In genomic region chr14:73462078-73462715, GRCh38 we compare ENCODE assay signal across 8 cellular contexts. TPM values are rescaled to one million over a fixed set of nuclear protein-coding genes. Genes with fewer than 3 reads are reported as not detected.
A peak's percentile ranks its signal among the peaks of the same experiment; 100 is the strongest.
DNase-seq lines count a peak whose midpoint lies in the region; ATAC-seq, FAIRE-seq and TF ChIP-seq lines count a peak whose summit lies in the region.

No MANE protein-coding gene starts in this region.

- H4K20me1 ChIP-seq in HepG2 (ENCODE audit: insufficient read depth, low read length) = peaks cover 2% of the 10 kb centered on the region; the same call in 1 of the 2 replicates

- BruUV-seq in HepG2 (replicated peaks; lab: Mats Ljungman, UMichigan) = no TSS peak

- no peaks in the 10 kb centered on the region for H3K36me3 Mint-ChIP-seq in type B pancreatic cell
- peaks cover 2 to 4% of the 10 kb centered on the region in 2 donors for H3K36me3 Mint-ChIP-seq in stimulated activated naive B cell treated with anti-CD40 and anti-IgM and Interleukin-4, amounts not matched to agents 10 μg/mL and 1 μg/mL and 100 μg/mL, for 72 hours
- no peaks in the 10 kb centered on the region for H3K36me3 Mint-ChIP-seq in naive thymus-derived CD8-positive, alpha-beta T cell

- no peaks in the 10 kb centered on the region for H3K27me3 Mint-ChIP-seq in type B pancreatic cell
- no peaks in the 10 kb centered on the region for H3K27me3 Mint-ChIP-seq in stimulated activated naive B cell treated with anti-CD40 and anti-IgM and Interleukin-4, amounts not matched to agents 10 μg/mL and 1 μg/mL and 100 μg/mL, for 72 hours
- H3K27me3 Mint-ChIP-seq in naive thymus-derived CD8-positive, alpha-beta T cell = peaks cover 0 to 2% (median 0%) of the 10 kb centered on the region in 5 donors

- peak overlapping the region; percentile 94 for H3K27ac ChIP-seq in HepG2 (ENCODE audit: extremely low read length, insufficient read depth, low read length)

- peak overlapping the region; percentile 65 for H3K27ac Mint-ChIP-seq in type B pancreatic cell
- no peak overlapping the region for H3K27ac Mint-ChIP-seq in stimulated activated naive B cell treated with anti-CD40 and anti-IgM and Interleukin-4, amounts not matched to agents 10 μg/mL and 1 μg/mL and 100 μg/mL, for 72 hours
- H3K27ac Mint-ChIP-seq in naive thymus-derived CD8-positive, alpha-beta T cell = no peak overlapping the region

- TF ChIP-seq POLR2A in HepG2 (IDR thresholded peaks at IDR 0.05; ENCODE audit: insufficient read depth in 1 of 2, low read depth in 2 of 2, low read length in 2 of 2) (peak; percentile 89 to 92), GM12891 (IDR thresholded peaks at IDR 0.05; ENCODE audit: low read depth, low read length) (no peak)

- H3K4me2 ChIP-seq in HepG2 (ENCODE audit: low read depth, low read length) = peak overlapping the region; percentile 87

- H3K9me3 ChIP-seq in HepG2 (ENCODE audit: low read length) = no peaks in the 10 kb centered on the region

- CTCF ChIA-PET in HepG2 (lab: Yijun Ruan, JAX; ENCODE audit: low intra/inter-chr PET ratio, low total read pairs) = no interaction called here

- intact Hi-C loops in HepG2 (cut with micrococcal nuclease; ENCODE audit: unreplicated experiment) = no loop called here

- H2AFZ ChIP-seq in HepG2 (ENCODE audit: low read length) = peak overlapping the region; percentile 52

- ATAC-seq in HepG2 = peak; percentile 69
- no peak for ATAC-seq in stimulated activated naive B cell treated with anti-CD40 and anti-IgM and Interleukin-4, amounts not matched to agents 10 μg/mL and 1 μg/mL and 100 μg/mL, for 72 hours (replicated peaks)
- no peak for ATAC-seq in naive thymus-derived CD8-positive, alpha-beta T cell

- H3K36me3 ChIP-seq in HepG2 (replicated peaks in 1 of 2; ENCODE audit: control insufficient read depth in 1 of 2, insufficient read depth in 2 of 2, low read length in 2 of 2) = no peaks in the 10 kb centered on the region; a peak in 1 of 5 replicates

- no peaks in the 10 kb centered on the region for H3K9me3 Mint-ChIP-seq in type B pancreatic cell
- no peaks in the 10 kb centered on the region for H3K9me3 Mint-ChIP-seq in stimulated activated naive B cell treated with anti-CD40 and anti-IgM and Interleukin-4, amounts not matched to agents 10 μg/mL and 1 μg/mL and 100 μg/mL, for 72 hours
- no peaks in the 10 kb centered on the region for H3K9me3 Mint-ChIP-seq in naive thymus-derived CD8-positive, alpha-beta T cell

- in situ Hi-C loops in T47D (cut with HindIII; ENCODE audit: low pct_unique_long_range_greater_than_20kb, low sequenced_read_pairs) = loop anchor here (25.0 kb wide), 1 partner anchor 175 kb away; no protein-coding TSS in a partner anchor
- in situ Hi-C loops in HepG2 (cut with HindIII; ENCODE audit: extremely low pct_ligation_motif_present, low pct_unique_long_range_greater_than_20kb) = loop anchor here (10.0 to 25.0 kb wide), 2 partner anchors 297 to 425 kb away; partner anchors contain the start of gene ZFYVE1

- TF ChIP-seq EP300 in HepG2 (IDR thresholded peaks at IDR 0.05; ENCODE audit: low read depth in 2 of 2, low read length in 2 of 2) = peak; percentile 71 to 86
- TF ChIP-seq EP300 in HepG2 (CRISPR knock-in tag; IDR thresholded peaks at IDR 0.05; ENCODE audit: borderline replicate concordance) = peak; percentile 52

- H3K4me1 Mint-ChIP-seq in type B pancreatic cell (ENCODE audit: unreplicated experiment) = peaks cover 50% of the 10 kb centered on the region
- peaks cover 37 to 72% of the 10 kb centered on the region in 2 donors for H3K4me1 Mint-ChIP-seq in stimulated activated naive B cell treated with anti-CD40 and anti-IgM and Interleukin-4, amounts not matched to agents 10 μg/mL and 1 μg/mL and 100 μg/mL, for 72 hours
- H3K4me1 Mint-ChIP-seq in naive thymus-derived CD8-positive, alpha-beta T cell = peaks cover 28 to 49% (median 39%) of the 10 kb centered on the region in 4 donors

- peak overlapping the region; percentile 79 for H3K4me3 Mint-ChIP-seq in type B pancreatic cell
- no peak overlapping the region for H3K4me3 Mint-ChIP-seq in stimulated activated naive B cell treated with anti-CD40 and anti-IgM and Interleukin-4, amounts not matched to agents 10 μg/mL and 1 μg/mL and 100 μg/mL, for 72 hours
- no peak overlapping the region for H3K4me3 Mint-ChIP-seq in naive thymus-derived CD8-positive, alpha-beta T cell

- FAIRE-seq in HepG2 (lab: Jason Lieb, UNC) (peak; percentile 98), GM12891 (lab: Jason Lieb, UNC) (no peak)

- peak overlapping the region; percentile 54 to 75 (median 59) for H3K4me3 ChIP-seq in HepG2 (replicated peaks in 1 of 3; ENCODE audit: insufficient read depth in 1 of 3, low read depth in 2 of 3, low read length in 3 of 3)

- peaks cover 23% of the 10 kb centered on the region for H3K79me2 ChIP-seq in HepG2 (ENCODE audit: insufficient read depth, low read length)

- peaks cover 72% of the 10 kb centered on the region for H3K4me1 ChIP-seq in HepG2 (ENCODE audit: insufficient read depth, low read length)

- POLR2A ChIA-PET in HepG2 (lab: Yijun Ruan, JAX) = interaction anchor here (0.6 to 3.6 kb wide), 28 partner anchors 10 to 435 kb away, joined by 3 to 39 read pairs (median 5); partner anchors contain the start of genes ACOT1, ACOT2, PSEN1 and RBM25
- POLR2A ChIA-PET in naive thymus-derived CD8-positive, alpha-beta T cell (lab: Charles Lee) = interaction anchor here (1.7 kb wide), 1 partner anchor 11 kb away, joined by 4 read pairs; no protein-coding TSS in a partner anchor

- WGBS in HepG2 (ENCODE audit: low lambda C conversion rate) = 2% methylated on average over 3 of the region's 5 CpGs

- peak; percentile 88 for DNase-seq in DMS53 (lab: John Stamatoyannopoulos, UW)
- peak; percentile 79 for DNase-seq in NCI-H2196 (lab: John Stamatoyannopoulos, UW; ENCODE audit: unreplicated experiment)
- peak; percentile 60 to 82 for DNase-seq in T47D (ENCODE audit: low read depth in 1 of 2, low spot score in 1 of 2)
- DNase-seq in HepG2 (ENCODE audit: low spot score) = peak; percentile 97
- no peak for DNase-seq in type B pancreatic cell (ENCODE audit: extremely low spot score, unreplicated experiment)
- DNase-seq in stimulated activated naive B cell treated with anti-CD40 and anti-IgM and Interleukin-4, amounts not matched to agents 10 μg/mL and 1 μg/mL and 100 μg/mL, for 72 hours = no peak
- no peak for DNase-seq in GM12891 (ENCODE audit: insufficient read length, low spot score)
- no peak for DNase-seq in naive thymus-derived CD8-positive, alpha-beta T cell

- peak; percentile 27; the same call in 1 of the 2 replicates for TF ChIP-seq RAD21 in HepG2 (CRISPR knock-in tag; IDR thresholded peaks at IDR 0.05)

- no peaks in the 10 kb centered on the region; a peak in 1 of 5 replicates for H3K27me3 ChIP-seq in HepG2 (ENCODE audit: control insufficient read depth in 1 of 2, insufficient read depth in 2 of 2, low read length in 2 of 2)

- TF ChIP-seq CTCF in HepG2 (CRISPR knock-in tag; IDR thresholded peaks at IDR 0.05) (peak; percentile 28; the same call in 1 of the 2 replicates), type B pancreatic cell (conservative IDR thresholded peaks at IDR 0.05) (no peak)

- H3K9ac ChIP-seq in HepG2 (ENCODE audit: insufficient read depth, low read depth, low read length) = peak overlapping the region; percentile 81

RNA-seq across cellular contexts. Expression of gene NUMB, which starts 3.9 kb away (rescaled TPM):
- total RNA-seq in HepG2 (2016; rRNA removed; fragmentation: Illumina TruSeq; extraction: Trizol) = 20.3 and 27.7 TPM in 2 replicates
- 5.7 and 8.8 TPM in 2 replicates for total RNA-seq in HepG2 (2016; cell fraction: cytosol; rRNA removed; fragmentation: Illumina TruSeq; extraction: Trizol; ENCODE audit: low read depth)
- 22.2 and 31.9 TPM in 2 replicates for total RNA-seq in HepG2 (2016; cell fraction: insoluble cytoplasmic fraction; rRNA removed; fragmentation: Illumina TruSeq; extraction: Trizol)
- total RNA-seq in HepG2 (2016; cell fraction: membrane; rRNA removed; fragmentation: Illumina TruSeq; extraction: Trizol) = 14.7 and 15.0 TPM in 2 replicates
- 34.7 and 36.8 TPM in 2 replicates for total RNA-seq in HepG2 (2016; cell fraction: nucleus; rRNA removed; fragmentation: Illumina TruSeq; extraction: Trizol)
- 71.1 and 77.1 TPM in 2 replicates for polyA plus RNA-seq in HepG2 (2011; rRNA removed)
- 46.5 and 51.7 TPM in 2 replicates for polyA plus RNA-seq in HepG2 (2011; cell fraction: cytosol; rRNA removed)
- polyA plus RNA-seq in HepG2 (2011; cell fraction: nucleus; rRNA removed) = 87.4 and 94.3 TPM in 2 replicates
- polyA plus RNA-seq in HepG2 (2012) = 32.2 and 36.9 TPM in 2 replicates
- polyA plus RNA-seq in HepG2 (2016; cell fraction: cytosol; fragmentation: Illumina TruSeq; extraction: Trizol; ENCODE audit: low read depth) = 2.7 and 3.2 TPM in 2 replicates
- 41.7 and 43.4 TPM in 2 replicates for polyA plus RNA-seq in HepG2 (2016; cell fraction: insoluble cytoplasmic fraction; fragmentation: Illumina TruSeq; extraction: Trizol; ENCODE audit: low read depth)
- 9.9 and 10.5 TPM in 2 replicates for polyA plus RNA-seq in HepG2 (2016; cell fraction: membrane; fragmentation: Illumina TruSeq; extraction: Trizol; ENCODE audit: low read depth)
- polyA plus RNA-seq in HepG2 (2016; cell fraction: nucleus; fragmentation: Illumina TruSeq; extraction: Trizol; ENCODE audit: insufficient read depth, low read depth) = 52.2 and 60.2 TPM in 2 replicates
- polyA minus RNA-seq in HepG2 (2011; rRNA and poly(A)+ RNA removed; ENCODE audit: low replicate concordance) = 149 and 174 TPM in 2 replicates
- 41.3 and 51.9 TPM in 2 replicates for polyA minus RNA-seq in HepG2 (2011; cell fraction: cytosol; rRNA and poly(A)+ RNA removed)
- 101 and 107 TPM in 2 replicates for polyA minus RNA-seq in HepG2 (2011; cell fraction: nucleus; rRNA and poly(A)+ RNA removed)
- 64.5 and 78.1 TPM in 2 replicates for total RNA-seq in type B pancreatic cell (ENCODE audit: low replicate concordance)
- 25.7 TPM for polyA plus RNA-seq in GM12891 (2012; ENCODE audit: low read depth, missing spikeins)
- 10 to 100 TPM; 46.8 to 51.2 TPM for total RNA-seq in naive thymus-derived CD8-positive, alpha-beta T cell
- polyA plus RNA-seq in naive thymus-derived CD8-positive, alpha-beta T cell = 10 to 100 TPM; 24.5 to 34.7 (median 30.6) TPM

RNA-seq across cellular contexts. Expression of gene RIOX1, which starts 28.5 kb away (rescaled TPM):
- total RNA-seq in HepG2 (2016; rRNA removed; fragmentation: Illumina TruSeq; extraction: Trizol) = 15.0 and 15.9 TPM in 2 replicates
- 1.1 and 1.4 TPM in 2 replicates for total RNA-seq in HepG2 (2016; cell fraction: cytosol; rRNA removed; fragmentation: Illumina TruSeq; extraction: Trizol; ENCODE audit: low read depth)
- total RNA-seq in HepG2 (2016; cell fraction: insoluble cytoplasmic fraction; rRNA removed; fragmentation: Illumina TruSeq; extraction: Trizol) = 14.6 and 15.0 TPM in 2 replicates
- total RNA-seq in HepG2 (2016; cell fraction: membrane; rRNA removed; fragmentation: Illumina TruSeq; extraction: Trizol) = 4.5 and 4.9 TPM in 2 replicates
- 6.9 and 8.2 TPM in 2 replicates for total RNA-seq in HepG2 (2016; cell fraction: nucleus; rRNA removed; fragmentation: Illumina TruSeq; extraction: Trizol)
- polyA plus RNA-seq in HepG2 (2011; rRNA removed) = 4.5 and 6.4 TPM in 2 replicates
- 5.1 and 5.6 TPM in 2 replicates for polyA plus RNA-seq in HepG2 (2011; cell fraction: cytosol; rRNA removed)
- polyA plus RNA-seq in HepG2 (2011; cell fraction: nucleus; rRNA removed) = 6.1 and 6.4 TPM in 2 replicates
- 3.6 and 4.5 TPM in 2 replicates for polyA plus RNA-seq in HepG2 (2012)
- polyA plus RNA-seq in HepG2 (2016; cell fraction: cytosol; fragmentation: Illumina TruSeq; extraction: Trizol; ENCODE audit: low read depth) = 0.70 and 0.74 TPM in 2 replicates
- 14.9 and 15.5 TPM in 2 replicates for polyA plus RNA-seq in HepG2 (2016; cell fraction: insoluble cytoplasmic fraction; fragmentation: Illumina TruSeq; extraction: Trizol; ENCODE audit: low read depth)
- polyA plus RNA-seq in HepG2 (2016; cell fraction: membrane; fragmentation: Illumina TruSeq; extraction: Trizol; ENCODE audit: low read depth) = 1.9 and 2.0 TPM in 2 replicates
- 8.8 and 10.1 TPM in 2 replicates for polyA plus RNA-seq in HepG2 (2016; cell fraction: nucleus; fragmentation: Illumina TruSeq; extraction: Trizol; ENCODE audit: insufficient read depth, low read depth)
- polyA minus RNA-seq in HepG2 (2011; rRNA and poly(A)+ RNA removed; ENCODE audit: low replicate concordance) = 12.5 and 31.8 TPM in 2 replicates
- polyA minus RNA-seq in HepG2 (2011; cell fraction: cytosol; rRNA and poly(A)+ RNA removed) = 5.6 and 5.8 TPM in 2 replicates
- polyA minus RNA-seq in HepG2 (2011; cell fraction: nucleus; rRNA and poly(A)+ RNA removed) = 10.3 and 10.8 TPM in 2 replicates
- 12.1 and 16.7 TPM in 2 replicates for total RNA-seq in type B pancreatic cell (ENCODE audit: low replicate concordance)
- 14.3 TPM for polyA plus RNA-seq in GM12891 (2012; ENCODE audit: low read depth, missing spikeins)
- total RNA-seq in naive thymus-derived CD8-positive, alpha-beta T cell = 10 to 100 TPM; 36.1 to 38.2 TPM
- 10 to 100 TPM; 26.4 to 35.9 (median 29.4) TPM for polyA plus RNA-seq in naive thymus-derived CD8-positive, alpha-beta T cell

Comparison
In these comparisons a context has a peak if more than half of its experiments do, and no peak if none do; other contexts are left out.
1. DNase-seq: peak in DMS53 (single experiment), NCI-H2196 (single experiment), T47D (2 of 2) and HepG2 (single experiment); none in type B pancreatic cell (single experiment), stimulated activated naive B cell treated with anti-CD40 and anti-IgM and Interleukin-4, amounts not matched to agents 10 μg/mL and 1 μg/mL and 100 μg/mL, for 72 hours (single experiment), GM12891 (single experiment) and naive thymus-derived CD8-positive, alpha-beta T cell (0 of 10).